In genomic region chr15:90478981-90479481, GRCh38 we compare ENCODE assay signal across 9 cellular contexts. TPM values are rescaled to one million over a fixed set of nuclear protein-coding genes. Genes with fewer than 3 reads are reported as not detected.
A peak's percentile ranks its signal among the peaks of the same experiment; 100 is the strongest.
DNase-seq lines count a peak whose midpoint lies in the region; ATAC-seq and TF ChIP-seq lines count a peak whose summit lies in the region.
"Had no signal": no experiment of that assay in that cellular context is flagged by ENCODE, and none has a peak within 500 bp of the region (broad histone marks: within the 10 kb centered on the region; RNA-seq: fewer than 3 reads in every experiment).

No MANE protein-coding gene starts in this region.

- H3K36me3 Mint-ChIP-seq in activated naive CD4-positive, alpha-beta T cell treated with anti-CD3 and anti-CD28 coated beads for 36 hours (ENCODE audit: low read depth), result peaks cover 25% of the 10 kb centered on the region
- peaks cover 33% of the 10 kb centered on the region for H3K36me3 Mint-ChIP-seq in chondrocyte (ENCODE audit: low read depth)

- H3K9me3 Mint-ChIP-seq in activated naive CD4-positive, alpha-beta T cell treated with anti-CD3 and anti-CD28 coated beads for 36 hours, result no peaks in the 10 kb centered on the region
- H3K9me3 Mint-ChIP-seq in chondrocyte (ENCODE audit: low read depth), result no peaks in the 10 kb centered on the region

- intact Hi-C loops in activated naive CD4-positive, alpha-beta T cell treated with anti-CD3 and anti-CD28 coated beads for 36 hours (cut with micrococcal nuclease), result no loop called here

- peak; percentile 9 for DNase-seq in activated naive CD4-positive, alpha-beta T cell treated with Interleukin-2 at 50 U/mL for 16 hours
- no peak for DNase-seq in activated naive CD4-positive, alpha-beta T cell treated with anti-CD3 and anti-CD28 coated beads for 36 hours
- peak; percentile 63 for DNase-seq in NCI-H2196 (lab: John Stamatoyannopoulos, UW; ENCODE audit: unreplicated experiment)
- no peak for DNase-seq in chondrocyte (ENCODE audit: low spot score)
- DNase-seq in substantia nigra (lab: John Stamatoyannopoulos, UW), result no peak
- DNase-seq in DMS53 (lab: John Stamatoyannopoulos, UW), result no peak
- DNase-seq in putamen (ENCODE audit: low spot score), result no peak
- DNase-seq: naive thymus-derived CD4-positive, alpha-beta T cell had no signal

- peaks cover 16% of the 10 kb centered on the region for H3K4me1 Mint-ChIP-seq in activated naive CD4-positive, alpha-beta T cell treated with anti-CD3 and anti-CD28 coated beads for 36 hours (ENCODE audit: low read depth)
- H3K4me1 Mint-ChIP-seq in chondrocyte (ENCODE audit: low read depth), result no peaks in the 10 kb centered on the region

- no peak overlapping the region for H3K4me3 Mint-ChIP-seq in activated naive CD4-positive, alpha-beta T cell treated with anti-CD3 and anti-CD28 coated beads for 36 hours
- no peak overlapping the region for H3K4me3 Mint-ChIP-seq in chondrocyte (ENCODE audit: unreplicated experiment)
- H3K4me3 Mint-ChIP-seq: naive thymus-derived CD4-positive, alpha-beta T cell had no signal

- CTCF ChIA-PET in activated naive CD4-positive, alpha-beta T cell treated with anti-CD3 and anti-CD28 coated beads for 36 hours (lab: Charles Lee), result interaction anchor here (0.7 to 5.8 kb wide), 10 partner anchors 12 to 186 kb away, joined by 3 to 95 read pairs (median 4); no protein-coding TSS in a partner anchor

- ATAC-seq in HG03469 (IDR thresholded peaks at IDR 0.05; ENCODE audit: unreplicated experiment), result no peak
- ATAC-seq: naive thymus-derived CD4-positive, alpha-beta T cell had no signal

- TF ChIP-seq CTCF in chondrocyte (IDR thresholded peaks at IDR 0.05), result no peak

- no peak overlapping the region for H3K27ac Mint-ChIP-seq in activated naive CD4-positive, alpha-beta T cell treated with anti-CD3 and anti-CD28 coated beads for 36 hours
- peak overlapping the region; percentile 23 for H3K27ac Mint-ChIP-seq in chondrocyte (ENCODE audit: unreplicated experiment)

- H3K27ac ChIP-seq in substantia nigra (ENCODE audit: low read depth, low read length, poor library complexity, severe bottlenecking), result peak overlapping the region; percentile 54

- no peaks in the 10 kb centered on the region for H3K27me3 Mint-ChIP-seq in activated naive CD4-positive, alpha-beta T cell treated with anti-CD3 and anti-CD28 coated beads for 36 hours (ENCODE audit: low read depth)
- H3K27me3 Mint-ChIP-seq in chondrocyte (ENCODE audit: low read depth), result no peaks in the 10 kb centered on the region
- H3K27me3 Mint-ChIP-seq: naive thymus-derived CD4-positive, alpha-beta T cell had no signal

RNA-seq across cellular contexts. Expression of gene CRTC3, which starts 50.7 kb away (rescaled TPM):
- 10 to 100 TPM; 40.6 to 42.7 TPM for total RNA-seq in activated naive CD4-positive, alpha-beta T cell treated with anti-CD3 and anti-CD28 coated beads for 36 hours
- total RNA-seq in chondrocyte, result 33.8 to 39.7 TPM (median 37.7 TPM) in 3 replicates

Comparison
In these comparisons a context has a peak if more than half of its experiments do, and no peak if none do; other contexts are left out.
1. DNase-seq: peak in activated naive CD4-positive, alpha-beta T cell treated with Interleukin-2 at 50 U/mL for 16 hours (single experiment) and NCI-H2196 (single experiment); none in activated naive CD4-positive, alpha-beta T cell treated with anti-CD3 and anti-CD28 coated beads for 36 hours (single experiment), chondrocyte (single experiment), substantia nigra (0 of 49), DMS53 (single experiment) and putamen (single experiment).